ENCODE assay signal across 1 cellular context in the genomic region with DNA sequence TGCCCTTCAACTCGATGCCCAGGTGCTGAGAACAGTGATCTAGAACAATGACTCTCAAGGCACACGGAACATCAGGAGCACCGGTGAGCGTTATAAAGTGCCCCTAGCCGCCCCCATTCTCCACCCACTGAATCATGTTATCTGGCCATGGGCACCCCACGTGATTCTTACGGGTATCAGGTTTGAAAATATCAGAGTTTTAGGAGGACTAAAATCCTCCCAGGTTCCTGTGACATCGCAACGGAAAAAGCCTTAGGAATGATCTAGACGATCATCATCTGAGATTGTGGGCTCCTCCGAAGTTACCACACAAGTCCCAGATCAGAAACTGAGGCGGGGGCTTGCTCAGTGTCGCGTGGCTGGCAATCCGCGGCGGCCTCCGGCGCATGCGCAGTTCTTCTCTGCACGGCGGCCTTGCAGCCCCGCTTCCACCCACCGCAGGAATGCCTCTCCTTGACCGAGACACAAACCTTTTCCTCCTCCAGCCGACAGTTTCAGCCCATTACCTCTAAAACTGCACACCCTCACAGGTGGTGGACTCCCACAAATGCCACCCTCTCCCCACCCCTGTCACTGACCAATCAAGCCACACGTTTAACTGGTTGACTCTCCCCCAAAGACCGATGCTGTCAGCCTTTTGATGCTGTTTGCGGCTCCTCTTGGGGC.
TF ChIP-seq lines count a peak whose summit lies in the region.

No MANE protein-coding gene starts in this region.

TF ChIP-seq in HEK293, 187 proteins besides CTCF, POLR2A, EP300 and RAD21 (continued from another document):
- TF ChIP-seq, protein P1, sequence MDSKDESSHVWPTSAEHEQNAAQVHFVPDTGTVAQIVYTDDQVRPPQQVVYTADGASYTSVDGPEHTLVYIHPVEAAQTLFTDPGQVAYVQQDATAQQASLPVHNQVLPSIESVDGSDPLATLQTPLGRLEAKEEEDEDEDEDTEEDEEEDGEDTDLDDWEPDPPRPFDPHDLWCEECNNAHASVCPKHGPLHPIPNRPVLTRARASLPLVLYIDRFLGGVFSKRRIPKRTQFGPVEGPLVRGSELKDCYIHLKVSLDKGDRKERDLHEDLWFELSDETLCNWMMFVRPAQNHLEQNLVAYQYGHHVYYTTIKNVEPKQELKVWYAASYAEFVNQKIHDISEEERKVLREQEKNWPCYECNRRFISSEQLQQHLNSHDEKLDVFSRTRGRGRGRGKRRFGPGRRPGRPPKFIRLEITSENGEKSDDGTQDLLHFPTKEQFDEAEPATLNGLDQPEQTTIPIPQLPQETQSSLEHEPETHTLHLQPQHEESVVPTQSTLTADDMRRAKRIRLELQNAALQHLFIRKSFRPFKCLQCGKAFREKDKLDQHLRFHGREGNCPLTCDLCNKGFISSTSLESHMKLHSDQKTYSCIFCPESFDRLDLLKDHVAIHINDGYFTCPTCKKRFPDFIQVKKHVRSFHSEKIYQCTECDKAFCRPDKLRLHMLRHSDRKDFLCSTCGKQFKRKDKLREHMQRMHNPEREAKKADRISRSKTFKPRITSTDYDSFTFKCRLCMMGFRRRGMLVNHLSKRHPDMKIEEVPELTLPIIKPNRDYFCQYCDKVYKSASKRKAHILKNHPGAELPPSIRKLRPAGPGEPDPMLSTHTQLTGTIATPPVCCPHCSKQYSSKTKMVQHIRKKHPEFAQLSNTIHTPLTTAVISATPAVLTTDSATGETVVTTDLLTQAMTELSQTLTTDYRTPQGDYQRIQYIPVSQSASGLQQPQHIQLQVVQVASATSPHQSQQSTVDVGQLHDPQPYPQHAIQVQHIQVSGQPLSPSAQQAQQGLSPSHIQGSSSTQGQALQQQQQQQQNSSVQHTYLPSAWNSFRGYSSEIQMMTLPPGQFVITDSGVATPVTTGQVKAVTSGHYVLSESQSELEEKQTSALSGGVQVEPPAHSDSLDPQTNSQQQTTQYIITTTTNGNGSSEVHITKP (tag by site-specific recombination; IDR thresholded peaks at IDR 0.05), result no peak
- TF ChIP-seq ZNF843 (tag by site-specific recombination; IDR thresholded peaks at IDR 0.05) (no peak), ZIC2 (tag by site-specific recombination; IDR thresholded peaks at IDR 0.05) (no peak), OVOL3 (tag by site-specific recombination; IDR thresholded peaks at IDR 0.05) (no peak), REPIN1 (tag by site-specific recombination; IDR thresholded peaks at IDR 0.05; ENCODE audit: low read depth) (no peak), ZNF302 (tag by site-specific recombination; IDR thresholded peaks at IDR 0.05; ENCODE audit: low read depth) (no peak), ZBTB21 (tag by site-specific recombination; IDR thresholded peaks at IDR 0.05) (no peak), SP3 (tag by site-specific recombination; IDR thresholded peaks at IDR 0.05) (peak; percentile 42; the same call in 1 of the 2 replicates), ZNF549 (tag by site-specific recombination; IDR thresholded peaks at IDR 0.05) (no peak)
- TF ChIP-seq, protein P2, sequence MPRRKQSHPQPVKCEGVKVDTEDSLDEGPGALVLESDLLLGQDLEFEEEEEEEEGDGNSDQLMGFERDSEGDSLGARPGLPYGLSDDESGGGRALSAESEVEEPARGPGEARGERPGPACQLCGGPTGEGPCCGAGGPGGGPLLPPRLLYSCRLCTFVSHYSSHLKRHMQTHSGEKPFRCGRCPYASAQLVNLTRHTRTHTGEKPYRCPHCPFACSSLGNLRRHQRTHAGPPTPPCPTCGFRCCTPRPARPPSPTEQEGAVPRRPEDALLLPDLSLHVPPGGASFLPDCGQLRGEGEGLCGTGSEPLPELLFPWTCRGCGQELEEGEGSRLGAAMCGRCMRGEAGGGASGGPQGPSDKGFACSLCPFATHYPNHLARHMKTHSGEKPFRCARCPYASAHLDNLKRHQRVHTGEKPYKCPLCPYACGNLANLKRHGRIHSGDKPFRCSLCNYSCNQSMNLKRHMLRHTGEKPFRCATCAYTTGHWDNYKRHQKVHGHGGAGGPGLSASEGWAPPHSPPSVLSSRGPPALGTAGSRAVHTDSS (tag by site-specific recombination; IDR thresholded peaks at IDR 0.05), result no peak
- TF ChIP-seq, protein P3, sequence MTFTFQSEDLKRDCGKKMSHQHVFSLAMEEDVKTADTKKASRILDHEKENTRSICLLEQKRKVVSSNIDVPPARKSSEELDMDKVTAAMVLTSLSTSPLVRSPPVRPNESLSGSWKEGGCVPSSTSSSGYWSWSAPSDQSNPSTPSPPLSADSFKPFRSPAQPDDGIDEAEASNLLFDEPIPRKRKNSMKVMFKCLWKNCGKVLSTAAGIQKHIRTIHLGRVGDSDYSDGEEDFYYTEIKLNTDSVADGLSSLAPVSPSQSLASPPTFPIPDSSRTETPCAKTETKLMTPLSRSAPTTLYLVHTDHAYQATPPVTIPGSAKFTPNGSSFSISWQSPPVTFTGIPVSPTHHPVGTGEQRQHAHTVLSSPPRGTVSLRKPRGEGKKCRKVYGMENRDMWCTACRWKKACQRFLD (tag by site-specific recombination; IDR thresholded peaks at IDR 0.05), result no peak
- TF ChIP-seq, protein P4, sequence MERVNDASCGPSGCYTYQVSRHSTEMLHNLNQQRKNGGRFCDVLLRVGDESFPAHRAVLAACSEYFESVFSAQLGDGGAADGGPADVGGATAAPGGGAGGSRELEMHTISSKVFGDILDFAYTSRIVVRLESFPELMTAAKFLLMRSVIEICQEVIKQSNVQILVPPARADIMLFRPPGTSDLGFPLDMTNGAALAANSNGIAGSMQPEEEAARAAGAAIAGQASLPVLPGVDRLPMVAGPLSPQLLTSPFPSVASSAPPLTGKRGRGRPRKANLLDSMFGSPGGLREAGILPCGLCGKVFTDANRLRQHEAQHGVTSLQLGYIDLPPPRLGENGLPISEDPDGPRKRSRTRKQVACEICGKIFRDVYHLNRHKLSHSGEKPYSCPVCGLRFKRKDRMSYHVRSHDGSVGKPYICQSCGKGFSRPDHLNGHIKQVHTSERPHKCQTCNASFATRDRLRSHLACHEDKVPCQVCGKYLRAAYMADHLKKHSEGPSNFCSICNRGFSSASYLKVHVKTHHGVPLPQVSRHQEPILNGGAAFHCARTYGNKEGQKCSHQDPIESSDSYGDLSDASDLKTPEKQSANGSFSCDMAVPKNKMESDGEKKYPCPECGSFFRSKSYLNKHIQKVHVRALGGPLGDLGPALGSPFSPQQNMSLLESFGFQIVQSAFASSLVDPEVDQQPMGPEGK (tag by site-specific recombination; IDR thresholded peaks at IDR 0.05), result peak; percentile 35; the same call in 1 of the 2 replicates
- TF ChIP-seq, protein P5, sequence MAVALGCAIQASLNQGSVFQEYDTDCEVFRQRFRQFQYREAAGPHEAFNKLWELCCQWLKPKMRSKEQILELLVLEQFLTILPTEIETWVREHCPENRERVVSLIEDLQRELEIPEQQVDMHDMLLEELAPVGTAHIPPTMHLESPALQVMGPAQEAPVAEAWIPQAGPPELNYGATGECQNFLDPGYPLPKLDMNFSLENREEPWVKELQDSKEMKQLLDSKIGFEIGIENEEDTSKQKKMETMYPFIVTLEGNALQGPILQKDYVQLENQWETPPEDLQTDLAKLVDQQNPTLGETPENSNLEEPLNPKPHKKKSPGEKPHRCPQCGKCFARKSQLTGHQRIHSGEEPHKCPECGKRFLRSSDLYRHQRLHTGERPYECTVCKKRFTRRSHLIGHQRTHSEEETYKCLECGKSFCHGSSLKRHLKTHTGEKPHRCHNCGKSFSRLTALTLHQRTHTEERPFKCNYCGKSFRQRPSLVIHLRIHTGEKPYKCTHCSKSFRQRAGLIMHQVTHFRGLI (tag by site-specific recombination; IDR thresholded peaks at IDR 0.05), result no peak
- TF ChIP-seq, protein P6, sequence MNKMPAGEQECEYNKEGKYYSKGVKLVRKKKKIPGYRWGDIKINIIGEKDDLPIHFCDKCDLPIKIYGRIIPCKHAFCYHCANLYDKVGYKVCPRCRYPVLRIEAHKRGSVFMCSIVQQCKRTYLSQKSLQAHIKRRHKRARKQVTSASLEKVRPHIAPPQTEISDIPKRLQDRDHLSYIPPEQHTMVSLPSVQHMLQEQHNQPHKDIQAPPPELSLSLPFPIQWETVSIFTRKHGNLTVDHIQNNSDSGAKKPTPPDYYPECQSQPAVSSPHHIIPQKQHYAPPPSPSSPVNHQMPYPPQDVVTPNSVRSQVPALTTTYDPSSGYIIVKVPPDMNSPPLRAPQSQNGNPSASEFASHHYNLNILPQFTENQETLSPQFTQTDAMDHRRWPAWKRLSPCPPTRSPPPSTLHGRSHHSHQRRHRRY (tag by site-specific recombination; IDR thresholded peaks at IDR 0.05), result no peak
TF ChIP-seq in HEK293: peak in this region for 5.
